ENCODE assay signal across 8 cellular contexts in the genomic region with DNA sequence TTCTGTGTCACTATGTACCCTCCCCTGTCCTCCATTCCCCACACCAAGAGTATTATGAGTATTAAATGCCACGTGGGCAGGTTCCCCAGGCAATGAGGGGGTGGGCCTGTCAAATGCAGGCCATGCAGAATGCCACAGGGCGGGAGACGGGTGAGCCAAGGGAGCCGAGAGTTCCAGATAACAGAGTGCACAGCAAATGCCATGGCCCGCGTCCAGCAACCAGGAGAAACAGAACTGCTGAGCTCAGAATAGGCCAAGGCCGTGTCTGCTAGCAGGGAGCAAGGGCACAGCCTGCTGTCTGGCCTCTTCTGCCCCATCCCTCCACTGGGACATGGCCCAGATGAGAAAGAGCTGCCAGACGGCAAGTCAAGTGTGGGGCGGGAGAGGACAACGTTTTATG.
A peak's percentile ranks its signal among the peaks of the same experiment; 100 is the strongest.
DNase-seq lines count a peak whose midpoint lies in the region; ATAC-seq, FAIRE-seq and TF ChIP-seq lines count a peak whose summit lies in the region.
"Not testable (repeated sequence)": the region's sequence is repeated elsewhere in the genome, so short reads cannot be mapped to it uniquely, and the experiment has no call there.

No MANE protein-coding gene starts in this region.

- in situ Hi-C loops in GM23248 (cut with MboI); astrocyte of the spinal cord (cut with HindIII; ENCODE audit: low sequenced_read_pairs): not testable (repeated sequence)

- H3K79me2 ChIP-seq in GM23248 (ENCODE audit: insufficient read depth); fibroblast of lung (ENCODE audit: control insufficient read depth, insufficient read depth, low read length): not testable (repeated sequence)

- TF ChIP-seq CTCF in astrocyte of the spinal cord (IDR thresholded peaks at IDR 0.05; ENCODE audit: low read depth, low read length): peak; percentile 7
- peak in 1 of 2 donors; percentile 22 for TF ChIP-seq CTCF in fibroblast of lung (conservative IDR thresholded peaks at IDR 0.05 in 1 of 2, IDR thresholded peaks at IDR 0.05 in 1 of 2; ENCODE audit: low read depth in 1 of 2, low read length in 2 of 2)
- TF ChIP-seq CTCF in left lung (IDR thresholded peaks at IDR 0.05); pancreas (IDR thresholded peaks at IDR 0.05): not testable (repeated sequence)

- H3K27me3 ChIP-seq in GM23248 (replicated peaks; ENCODE audit: insufficient read depth); fibroblast of lung (ENCODE audit: control insufficient read depth, insufficient read depth, low read length); left lung; pancreas; small intestine (ENCODE audit: control insufficient read depth in 2 of 2, insufficient read depth in 2 of 2, low read length in 2 of 2): not testable (repeated sequence)

- H3K9ac ChIP-seq in GM23248; fibroblast of lung (ENCODE audit: insufficient read depth, low read length): not testable (repeated sequence)

- ATAC-seq in left lung: peak; percentile 63
- ATAC-seq in pancreas: peak; percentile 95 to 98 (median 96)

- peak; percentile 6 for DNase-seq in GM23248
- peak; percentile 0 for DNase-seq in astrocyte of the spinal cord (ENCODE audit: low read depth, low spot score)
- DNase-seq in fibroblast of lung (ENCODE audit: low read depth in 2 of 2): peak; percentile 38 to 74
- peak; percentile 84 for DNase-seq in cardiac septum (ENCODE audit: low spot score)
- not testable (repeated sequence) for DNase-seq in left lung
- peak; percentile 61 to 89 (median 73) for DNase-seq in pancreas
- peak; percentile 1 for DNase-seq in small intestine
- peak; percentile 65 for DNase-seq in ureter (ENCODE audit: low spot score)

- not testable (repeated sequence) for H3K9me2 ChIP-seq in GM23248 (ENCODE audit: insufficient read depth)

- H2AFZ ChIP-seq in GM23248; fibroblast of lung (ENCODE audit: low read length): not testable (repeated sequence)

- H3K4me3 ChIP-seq in GM23248; astrocyte of the spinal cord (ENCODE audit: low read depth, low read length); fibroblast of lung (replicated peaks in 1 of 4; ENCODE audit: control extremely low read depth in 1 of 4, insufficient read depth in 1 of 4, low read depth in 3 of 4, low read length in 4 of 4); left lung; pancreas; small intestine (ENCODE audit: low read depth in 1 of 2, low read length in 2 of 2): not testable (repeated sequence)

- H3K4me2 ChIP-seq in GM23248 (ENCODE audit: unreplicated experiment); fibroblast of lung (ENCODE audit: extremely low read depth, insufficient read depth, low read length): not testable (repeated sequence)

- H4K20me1 ChIP-seq in GM23248 (ENCODE audit: insufficient read depth); fibroblast of lung (ENCODE audit: control insufficient read depth, extremely low read depth, insufficient read depth, low read length): not testable (repeated sequence)

- FAIRE-seq in pancreas (lab: Jason Lieb, UNC); small intestine (lab: Jason Lieb, UNC): not testable (repeated sequence)

- H3K27ac ChIP-seq in GM23248; fibroblast of lung (ENCODE audit: insufficient read depth, low read length); left lung; pancreas; small intestine (ENCODE audit: low read depth in 1 of 2, low read length in 1 of 2): not testable (repeated sequence)

- H3K9me3 ChIP-seq in GM23248 (ENCODE audit: low read depth); fibroblast of lung (ENCODE audit: control insufficient read depth, insufficient read depth, low read depth, low read length); left lung; pancreas; small intestine (ENCODE audit: control insufficient read depth, low read depth): not testable (repeated sequence)

- H3K4me1 ChIP-seq in GM23248 (ENCODE audit: insufficient read depth); fibroblast of lung (ENCODE audit: control insufficient read depth, extremely low read depth, insufficient read depth, low read length); left lung; pancreas; small intestine (ENCODE audit: control insufficient read depth in 2 of 2, insufficient read depth in 1 of 2, low read depth in 1 of 2, low read length in 1 of 2): not testable (repeated sequence)

- H3K36me3 ChIP-seq in GM23248 (ENCODE audit: low read depth); fibroblast of lung (ENCODE audit: control insufficient read depth, insufficient read depth, low read length); left lung; pancreas; small intestine (ENCODE audit: control insufficient read depth in 2 of 2, insufficient read depth in 2 of 2, low read length in 2 of 2): not testable (repeated sequence)

- intact Hi-C loops in cardiac septum (cut with DNase I); left lung (cut with DNase I); pancreas (cut with DNase I): not testable (repeated sequence)

- 58 to 62% methylated on average over 8 to 9 of the region's 10 CpGs for WGBS in GM23248 (ENCODE audit: low coverage in 1 of 2, low lambda C conversion rate in 2 of 2, missing lambda C conversion rate in 2 of 2), 2 experiments
- 6 to 14% methylated on average over 4 to 10 of the region's 10 CpGs for WGBS in pancreas, 2 donors
- WGBS in small intestine, 3 donors: 40 to 77% (median 61%) methylated on average over 6 to 10 of the region's 10 CpGs

- H3F3A ChIP-seq in GM23248 (ENCODE audit: insufficient read depth): not testable (repeated sequence)
